ENCODE assay signal across 30 cellular contexts in genomic region chr1:115809847-115810246, GRCh38. TPM values are rescaled to one million over a fixed set of nuclear protein-coding genes. Genes with fewer than 3 reads are reported as not detected.
"Had no signal": no experiment of that assay in that cellular context is flagged by ENCODE, and none has a peak within 500 bp of the region (broad histone marks: within the 10 kb centered on the region; RNA-seq: fewer than 3 reads in every experiment).

No MANE protein-coding gene starts in this region.

- H3K4me3 ChIP-seq: hepatocyte, spleen, testis, tibial nerve, upper lobe of right lung, vagina had no signal

- H3K4me3 Mint-ChIP-seq: dendritic cell treated with granulocyte-macrophage colony-stimulating factor and Interleukin-4, amounts not matched to agents 40 ng/mL and 50 ng/mL, for 4 days; effector memory CD8-positive, alpha-beta T cell; naive thymus-derived CD8-positive, alpha-beta T cell; stimulated activated memory B cell treated with anti-CD40 and anti-IgM and Interleukin-4, amounts not matched to agents 10 μg/mL and 1 μg/mL and 100 μg/mL, for 72 hours; stimulated activated naive CD8-positive, alpha-beta T cell treated with anti-CD3 and anti-CD28 coated beads, Interleukin-15, Interleukin-2, amounts not matched to agents 100 ng/mL and 50 ng/mL, for 24 hours had no signal

- H3K9me3 ChIP-seq: neutrophil, spleen, testis, tibial nerve, upper lobe of right lung, vagina had no signal

- H3K4me1 ChIP-seq: testis, tibial nerve had no signal

- H3K27me3 ChIP-seq: foreskin keratinocyte, hepatocyte, neutrophil, spleen, testis, tibial nerve, upper lobe of right lung, vagina had no signal

- ATAC-seq: effector memory CD8-positive, alpha-beta T cell; foreskin keratinocyte; naive thymus-derived CD8-positive, alpha-beta T cell; sciatic nerve; stimulated activated memory B cell treated with anti-CD40 and anti-IgM and Interleukin-4, amounts not matched to agents 10 μg/mL and 1 μg/mL and 100 μg/mL, for 72 hours had no signal

- H3K36me3 Mint-ChIP-seq: naive thymus-derived CD8-positive, alpha-beta T cell; stimulated activated memory B cell treated with anti-CD40 and anti-IgM and Interleukin-4, amounts not matched to agents 10 μg/mL and 1 μg/mL and 100 μg/mL, for 72 hours had no signal

- H3K4me1 Mint-ChIP-seq: naive thymus-derived CD8-positive, alpha-beta T cell; stimulated activated memory B cell treated with anti-CD40 and anti-IgM and Interleukin-4, amounts not matched to agents 10 μg/mL and 1 μg/mL and 100 μg/mL, for 72 hours had no signal

- DNase-seq: effector memory CD8-positive, alpha-beta T cell; erythroblast; foreskin keratinocyte; head of caudate nucleus; left colon; naive thymus-derived CD8-positive, alpha-beta T cell; posterior cingulate gyrus; spleen; stimulated activated CD4-positive, alpha-beta T cell treated with anti-CD3 and anti-CD28 coated beads, Interleukin-15, amount 100 ng/mL, for 24 hours; stimulated activated CD4-positive, alpha-beta T cell treated with anti-CD3 and anti-CD28 coated beads, Interleukin-1b, Interleukin-23, amount 100 ng/mL, for 48 hours; stimulated activated CD4-positive, alpha-beta T cell treated with anti-CD3 and anti-CD28 coated beads, Interleukin-4, amount 100 ng/mL, for 24 hours; testis; upper lobe of right lung had no signal

- H3K36me3 ChIP-seq: neutrophil, spleen, tibial nerve, upper lobe of right lung, vagina had no signal

- H3K9me3 Mint-ChIP-seq: dendritic cell treated with granulocyte-macrophage colony-stimulating factor and Interleukin-4, amounts not matched to agents 40 ng/mL and 50 ng/mL, for 4 days; effector memory CD8-positive, alpha-beta T cell; naive thymus-derived CD8-positive, alpha-beta T cell; stimulated activated memory B cell treated with anti-CD40 and anti-IgM and Interleukin-4, amounts not matched to agents 10 μg/mL and 1 μg/mL and 100 μg/mL, for 72 hours; stimulated activated naive CD8-positive, alpha-beta T cell treated with anti-CD3 and anti-CD28 coated beads, Interleukin-15, Interleukin-2, amounts not matched to agents 100 ng/mL and 50 ng/mL, for 24 hours had no signal

- H3K27ac Mint-ChIP-seq: dendritic cell treated with granulocyte-macrophage colony-stimulating factor and Interleukin-4, amounts not matched to agents 40 ng/mL and 50 ng/mL, for 4 days; effector memory CD8-positive, alpha-beta T cell; naive thymus-derived CD8-positive, alpha-beta T cell; stimulated activated memory B cell treated with anti-CD40 and anti-IgM and Interleukin-4, amounts not matched to agents 10 μg/mL and 1 μg/mL and 100 μg/mL, for 72 hours; stimulated activated naive CD8-positive, alpha-beta T cell treated with anti-CD3 and anti-CD28 coated beads, Interleukin-15, Interleukin-2, amounts not matched to agents 100 ng/mL and 50 ng/mL, for 24 hours had no signal

- H3K27ac ChIP-seq: foreskin keratinocyte, neutrophil, testis, tibial nerve, upper lobe of right lung, vagina had no signal

RNA-seq across cellular contexts. Expression of gene NHLH2, which starts 31.1 kb away (rescaled TPM):
- total RNA-seq: hepatocyte; left colon; liver; mesenteric fat pad; mononuclear cell; naive thymus-derived CD8-positive, alpha-beta T cell; osteocyte; pulmonary artery endothelial cell; sciatic nerve; skeletal muscle tissue; spleen had no signal
- polyA plus RNA-seq: liver; naive thymus-derived CD8-positive, alpha-beta T cell; spleen had no signal

RNA-seq across cellular contexts. Expression of gene CASQ2, which starts 41.3 kb away (rescaled TPM):
- total RNA-seq: foreskin keratinocyte; hepatocyte; kidney epithelial cell; lung microvascular endothelial cell; mononuclear cell; naive thymus-derived CD8-positive, alpha-beta T cell; osteocyte; pulmonary artery endothelial cell had no signal
- polyA plus RNA-seq: foreskin keratinocyte; hepatocyte; naive thymus-derived CD8-positive, alpha-beta T cell; neural cell had no signal
